ENCODE assay signal across 19 cellular contexts in the genomic region with DNA sequence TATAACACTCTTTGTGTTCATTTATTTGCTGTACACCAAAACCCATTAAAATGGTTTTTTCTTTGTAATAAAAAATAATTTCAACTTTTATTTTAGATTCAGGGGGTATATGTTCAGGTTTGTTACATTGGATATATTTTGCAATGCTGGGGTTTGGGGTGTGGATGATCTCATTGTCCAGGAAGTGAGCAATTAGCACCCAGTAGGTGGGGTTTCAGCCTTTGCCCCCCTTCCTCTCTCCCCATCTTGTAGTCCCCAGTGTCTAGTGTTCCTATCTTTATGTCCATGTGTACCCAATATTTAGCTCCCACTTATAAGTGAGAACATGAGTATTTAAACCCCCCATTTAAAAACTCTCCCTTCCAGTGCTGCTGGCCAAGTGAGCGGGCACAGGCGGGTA.
"Had no signal": no experiment of that assay in that cellular context is flagged by ENCODE, and none has a peak within 500 bp of the region (broad histone marks: within the 10 kb centered on the region; RNA-seq: fewer than 3 reads in every experiment).

No MANE protein-coding gene starts in this region.

- H3K4me1 Mint-ChIP-seq: naive B cell had no signal

- H3K4me3 ChIP-seq: hepatocyte, lung, right atrium auricular region, tibial nerve had no signal

- DNase-seq: endodermal cell; erythroblast; foreskin melanocyte; head of caudate nucleus; left colon; left ventricle myocardium superior; mesenchymal stem cell; naive B cell; posterior cingulate gyrus; small intestine; stimulated activated CD4-positive, alpha-beta T cell treated with anti-CD3 and anti-CD28 coated beads, Interleukin-12 subunit alpha, Interleukin-12 subunit beta, amount 100 ng/mL, for 4 hours; stimulated activated CD4-positive, alpha-beta T cell treated with anti-CD3 and anti-CD28 coated beads, Interleukin-2, amount 100 ng/mL, for 48 hours; stimulated activated naive CD4-positive, alpha-beta T cell treated with Interleukin-2 at 50 U/mL for 16 hours had no signal

- H3K9me3 Mint-ChIP-seq: central memory CD8-positive, alpha-beta T cell had no signal

- H3K4me3 Mint-ChIP-seq: central memory CD8-positive, alpha-beta T cell; endodermal cell; neural crest cell had no signal

- H3K9me3 ChIP-seq: right atrium auricular region, tibial nerve had no signal

- H3K4me1 ChIP-seq: tibial nerve had no signal

- ATAC-seq: left colon, left ventricle myocardium superior had no signal

- H3K27ac Mint-ChIP-seq: endodermal cell, naive B cell had no signal

- H3K27me3 Mint-ChIP-seq: central memory CD8-positive, alpha-beta T cell; naive B cell had no signal

- H3K36me3 ChIP-seq: right atrium auricular region, tibial nerve had no signal

- H3K27ac ChIP-seq: hepatocyte, right atrium auricular region, tibial nerve had no signal

- H3K27me3 ChIP-seq: hepatocyte, right atrium auricular region, tibial nerve had no signal
